Comparison of ENCODE assay signal across 2 cellular contexts in genomic region chr16:83899978-83900377, GRCh38.
TF ChIP-seq lines count a peak whose summit lies in the region.

No MANE protein-coding gene starts in this region.

TF ChIP-seq in A549, 52 proteins besides CTCF, POLR2A, EP300 and RAD21 (continued from another document):
- TF ChIP-seq, protein P1, sequence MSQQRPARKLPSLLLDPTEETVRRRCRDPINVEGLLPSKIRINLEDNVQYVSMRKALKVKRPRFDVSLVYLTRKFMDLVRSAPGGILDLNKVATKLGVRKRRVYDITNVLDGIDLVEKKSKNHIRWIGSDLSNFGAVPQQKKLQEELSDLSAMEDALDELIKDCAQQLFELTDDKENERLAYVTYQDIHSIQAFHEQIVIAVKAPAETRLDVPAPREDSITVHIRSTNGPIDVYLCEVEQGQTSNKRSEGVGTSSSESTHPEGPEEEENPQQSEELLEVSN (IDR thresholded peaks at IDR 0.05; ENCODE audit: borderline replicate concordance, low read depth), result no peak
- TF ChIP-seq, protein P2, sequence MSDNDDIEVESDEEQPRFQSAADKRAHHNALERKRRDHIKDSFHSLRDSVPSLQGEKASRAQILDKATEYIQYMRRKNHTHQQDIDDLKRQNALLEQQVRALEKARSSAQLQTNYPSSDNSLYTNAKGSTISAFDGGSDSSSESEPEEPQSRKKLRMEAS (IDR thresholded peaks at IDR 0.05), result no peak
- no peak for TF ChIP-seq ESRRA (IDR thresholded peaks at IDR 0.05; ENCODE audit: borderline replicate concordance, low read length)

TF ChIP-seq in IMR-90, 13 proteins besides CTCF, POLR2A, EP300 and RAD21 (continued from another document):
- TF ChIP-seq, protein P3, sequence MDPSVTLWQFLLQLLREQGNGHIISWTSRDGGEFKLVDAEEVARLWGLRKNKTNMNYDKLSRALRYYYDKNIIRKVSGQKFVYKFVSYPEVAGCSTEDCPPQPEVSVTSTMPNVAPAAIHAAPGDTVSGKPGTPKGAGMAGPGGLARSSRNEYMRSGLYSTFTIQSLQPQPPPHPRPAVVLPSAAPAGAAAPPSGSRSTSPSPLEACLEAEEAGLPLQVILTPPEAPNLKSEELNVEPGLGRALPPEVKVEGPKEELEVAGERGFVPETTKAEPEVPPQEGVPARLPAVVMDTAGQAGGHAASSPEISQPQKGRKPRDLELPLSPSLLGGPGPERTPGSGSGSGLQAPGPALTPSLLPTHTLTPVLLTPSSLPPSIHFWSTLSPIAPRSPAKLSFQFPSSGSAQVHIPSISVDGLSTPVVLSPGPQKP (IDR thresholded peaks at IDR 0.05; ENCODE audit: borderline replicate concordance, low read depth, low read length), result no peak
- TF ChIP-seq RCOR1 (IDR thresholded peaks at IDR 0.05; ENCODE audit: insufficient replicate concordance, low read length) (no peak), MAFK (IDR thresholded peaks at IDR 0.05; ENCODE audit: low read depth, low read length) (no peak), FOS (IDR thresholded peaks at IDR 0.05; ENCODE audit: low read depth, low read length) (no peak), MAZ (IDR thresholded peaks at IDR 0.05; ENCODE audit: borderline replicate concordance, low read depth, low read length) (no peak), CEBPB (IDR thresholded peaks at IDR 0.05; ENCODE audit: low read depth, low read length) (no peak), MXI1 (IDR thresholded peaks at IDR 0.05; ENCODE audit: borderline replicate concordance, low read depth, low read length) (no peak), SMC3 (IDR thresholded peaks at IDR 0.05; ENCODE audit: low read depth, low read length) (no peak), RFX5 (IDR thresholded peaks at IDR 0.05; ENCODE audit: low read depth, low read length) (no peak)
